1 cellular context compared by ENCODE assay signal in genomic region chr2:45930396-45930792, GRCh38.
TF ChIP-seq lines count a peak whose summit lies in the region.

No MANE protein-coding gene starts in this region.

TF ChIP-seq in SK-N-SH, 30 proteins besides CTCF, POLR2A, EP300 and RAD21 (continued from another document):
- peak; percentile 96 for TF ChIP-seq TCF12 (IDR thresholded peaks at IDR 0.05)
- peak; percentile 53; the same call in 1 of the 2 replicates for TF ChIP-seq NFIC (IDR thresholded peaks at IDR 0.05; ENCODE audit: borderline replicate concordance)
- TF ChIP-seq GATA2 (CRISPR knock-in tag; IDR thresholded peaks at IDR 0.05) = no peak
- TF ChIP-seq TAF1 (IDR thresholded peaks at IDR 0.05; ENCODE audit: borderline replicate concordance, low read depth, low read length) = no peak
- TF ChIP-seq MAX (IDR thresholded peaks at IDR 0.05; ENCODE audit: low read depth) = peak; percentile 61; the same call in 1 of the 2 replicates
- TF ChIP-seq FOXJ3 (CRISPR knock-in tag; IDR thresholded peaks at IDR 0.05) = no peak
- TF ChIP-seq JUND (IDR thresholded peaks at IDR 0.05) = 0 out of 2 replicates have a peak, but pooled peaks have one; percentile 68
- TF ChIP-seq YY1 (IDR thresholded peaks at IDR 0.05; ENCODE audit: low read depth) = no peak
- peak; percentile 42; the same call in 1 of the 2 replicates for TF ChIP-seq POLR2AphosphoS5 (IDR thresholded peaks at IDR 0.05; ENCODE audit: low read depth, low read length)
- no peak for TF ChIP-seq SMC3 (IDR thresholded peaks at IDR 0.05; ENCODE audit: low read depth, low read length)
- no peak for TF ChIP-seq RFX5 (IDR thresholded peaks at IDR 0.05; ENCODE audit: low read length)
- peak; percentile 95 for TF ChIP-seq PBX3 (IDR thresholded peaks at IDR 0.05)
- TF ChIP-seq FOSL2 (IDR thresholded peaks at IDR 0.05; ENCODE audit: borderline replicate concordance, low read depth) = peak; percentile 61; the same call in 1 of the 2 replicates
- TF ChIP-seq CHD2 (IDR thresholded peaks at IDR 0.05; ENCODE audit: low read length, partially characterized antibody) = peak; percentile 39
- peak; percentile 73 for TF ChIP-seq SIN3A (IDR thresholded peaks at IDR 0.05; ENCODE audit: borderline replicate concordance, low read depth, low read length)
